ENCODE assay signal across 25 cellular contexts in the genomic region with DNA sequence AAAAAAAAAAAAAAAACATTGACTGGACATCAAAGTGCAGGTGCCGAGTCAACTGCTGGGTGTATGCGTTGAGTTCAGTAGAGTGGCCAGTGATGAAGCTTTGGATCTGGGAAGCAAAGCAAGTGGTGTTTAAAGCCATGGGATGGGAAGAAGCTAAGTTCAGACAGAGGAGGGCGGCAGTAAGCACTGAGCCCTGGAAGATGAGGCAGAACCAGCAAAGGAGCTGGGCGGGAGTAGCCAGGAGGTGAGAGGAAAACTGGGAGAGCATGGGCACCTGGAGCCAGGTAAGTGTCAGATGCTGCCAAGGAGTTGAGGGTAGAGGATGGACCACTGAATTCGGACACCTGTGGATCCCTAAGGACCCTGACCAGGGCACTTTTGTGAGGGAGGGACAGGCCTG. TPM values are rescaled to one million over a fixed set of nuclear protein-coding genes. Genes with fewer than 3 reads are reported as not detected.
"Had no signal": no experiment of that assay in that cellular context is flagged by ENCODE, and none has a peak within 500 bp of the region (broad histone marks: within the 10 kb centered on the region; RNA-seq: fewer than 3 reads in every experiment).

No MANE protein-coding gene starts in this region.

- DNase-seq: activated CD4-positive, alpha-beta memory T cell treated with anti-CD3 and anti-CD28 coated beads, Interleukin-2, amount 10 ng/mL, durations not matched to agents 7 days and 5 days; activated CD4-positive, alpha-beta T cell treated with anti-CD3 and anti-CD28 coated beads for 36 hours; activated gamma-delta T cell; activated T-cell treated with anti-CD3 and anti-CD28 coated beads, Interleukin-2, amount 50 U/mL, for 4 hours; aorta; effector memory CD4-positive, alpha-beta T cell; heart left ventricle; left colon; midbrain; right cardiac atrium; small intestine; stimulated activated CD4-positive, alpha-beta T cell treated with anti-CD3 and anti-CD28 coated beads, Interleukin-4, amount 100 ng/mL, for 4 hours; stomach; testis; upper lobe of right lung; WERI-Rb-1 had no signal

- H3K27ac ChIP-seq: breast epithelium, heart left ventricle, prostate gland, stomach, testis, upper lobe of right lung, WERI-Rb-1 had no signal

- H3K27me3 Mint-ChIP-seq: activated CD4-positive, alpha-beta T cell treated with anti-CD3 and anti-CD28 coated beads for 36 hours had no signal

- H3K4me1 ChIP-seq: prostate gland had no signal

- H3K9me3 Mint-ChIP-seq: activated CD4-positive, alpha-beta memory T cell treated with anti-CD3 and anti-CD28 coated beads, Interleukin-2, amount 10 ng/mL, durations not matched to agents 7 days and 5 days; activated T-cell treated with anti-CD3 and anti-CD28 coated beads, Interleukin-2, amount 50 U/mL, for 4 hours; dendritic cell treated with granulocyte-macrophage colony-stimulating factor and Interleukin-4, amounts not matched to agents 40 ng/mL and 50 ng/mL, for 4 days; T-helper 1 cell treated with Interleukin-12 subunit alpha and Interleukin-12 subunit beta and Interleukin-4 antibody, amounts not matched to agents 30 μg/mL and 1 μg/mL, for 36 hours had no signal

- FAIRE-seq: frontal cortex, small intestine had no signal

- H3K9me3 ChIP-seq: breast epithelium, heart left ventricle, prostate gland, stomach, testis, upper lobe of right lung had no signal

- H3K4me3 Mint-ChIP-seq: activated CD4-positive, alpha-beta memory T cell treated with anti-CD3 and anti-CD28 coated beads, Interleukin-2, amount 10 ng/mL, durations not matched to agents 7 days and 5 days; activated CD4-positive, alpha-beta T cell treated with anti-CD3 and anti-CD28 coated beads for 36 hours; dendritic cell treated with granulocyte-macrophage colony-stimulating factor and Interleukin-4, amounts not matched to agents 40 ng/mL and 50 ng/mL, for 4 days had no signal

- H3K27me3 ChIP-seq: breast epithelium, heart left ventricle, stomach, testis, upper lobe of right lung had no signal

- H3K27ac Mint-ChIP-seq: dendritic cell treated with granulocyte-macrophage colony-stimulating factor and Interleukin-4, amounts not matched to agents 40 ng/mL and 50 ng/mL, for 4 days; T-helper 1 cell treated with Interleukin-12 subunit alpha and Interleukin-12 subunit beta and Interleukin-4 antibody, amounts not matched to agents 30 μg/mL and 1 μg/mL, for 36 hours had no signal

- H3K4me3 ChIP-seq: breast epithelium, heart left ventricle, lung, prostate gland, stomach, testis, upper lobe of right lung had no signal

- H3K36me3 ChIP-seq: breast epithelium, heart left ventricle, prostate gland, stomach, upper lobe of right lung had no signal

- ATAC-seq: activated CD4-positive, alpha-beta T cell treated with anti-CD3 and anti-CD28 coated beads for 36 hours; activated T-cell treated with anti-CD3 and anti-CD28 coated beads, Interleukin-2, amount 50 U/mL, for 4 hours; heart left ventricle; left colon; right cardiac atrium; upper lobe of right lung had no signal

RNA-seq across cellular contexts. Expression of gene SLC38A3, which starts 19.6 kb away (rescaled TPM):
- total RNA-seq: activated CD4-positive, alpha-beta memory T cell treated with anti-CD3 and anti-CD28 coated beads, Interleukin-2, amount 10 ng/mL, durations not matched to agents 7 days and 5 days; fibroblast of lung; left colon; upper lobe of right lung had no signal

RNA-seq across cellular contexts. Expression of gene GNAT1, which starts 33.2 kb away (rescaled TPM):
- total RNA-seq: activated CD4-positive, alpha-beta memory T cell treated with anti-CD3 and anti-CD28 coated beads, Interleukin-2, amount 10 ng/mL, durations not matched to agents 7 days and 5 days; activated T-cell treated with anti-CD3 and anti-CD28 coated beads, Interleukin-2, amount 50 U/mL, for 4 hours; aorta; breast epithelium; cerebellum; fibroblast of lung; frontal cortex; left colon; lung; prostate gland; right cardiac atrium; stomach; upper lobe of right lung had no signal
- polyA plus RNA-seq: aorta, fibroblast of lung, heart left ventricle, right cardiac atrium, small intestine, stomach had no signal

RNA-seq across cellular contexts. Expression of gene LSMEM2, which starts 54.2 kb away (rescaled TPM):
- total RNA-seq: activated CD4-positive, alpha-beta memory T cell treated with anti-CD3 and anti-CD28 coated beads, Interleukin-2, amount 10 ng/mL, durations not matched to agents 7 days and 5 days; activated CD4-positive, alpha-beta T cell treated with anti-CD3 and anti-CD28 coated beads for 36 hours; breast epithelium; fibroblast of lung; left colon; omental fat pad; prostate gland; stomach; upper lobe of right lung had no signal
- polyA plus RNA-seq: fibroblast of lung had no signal
